8 cellular contexts compared by ENCODE assay signal in the genomic region with DNA sequence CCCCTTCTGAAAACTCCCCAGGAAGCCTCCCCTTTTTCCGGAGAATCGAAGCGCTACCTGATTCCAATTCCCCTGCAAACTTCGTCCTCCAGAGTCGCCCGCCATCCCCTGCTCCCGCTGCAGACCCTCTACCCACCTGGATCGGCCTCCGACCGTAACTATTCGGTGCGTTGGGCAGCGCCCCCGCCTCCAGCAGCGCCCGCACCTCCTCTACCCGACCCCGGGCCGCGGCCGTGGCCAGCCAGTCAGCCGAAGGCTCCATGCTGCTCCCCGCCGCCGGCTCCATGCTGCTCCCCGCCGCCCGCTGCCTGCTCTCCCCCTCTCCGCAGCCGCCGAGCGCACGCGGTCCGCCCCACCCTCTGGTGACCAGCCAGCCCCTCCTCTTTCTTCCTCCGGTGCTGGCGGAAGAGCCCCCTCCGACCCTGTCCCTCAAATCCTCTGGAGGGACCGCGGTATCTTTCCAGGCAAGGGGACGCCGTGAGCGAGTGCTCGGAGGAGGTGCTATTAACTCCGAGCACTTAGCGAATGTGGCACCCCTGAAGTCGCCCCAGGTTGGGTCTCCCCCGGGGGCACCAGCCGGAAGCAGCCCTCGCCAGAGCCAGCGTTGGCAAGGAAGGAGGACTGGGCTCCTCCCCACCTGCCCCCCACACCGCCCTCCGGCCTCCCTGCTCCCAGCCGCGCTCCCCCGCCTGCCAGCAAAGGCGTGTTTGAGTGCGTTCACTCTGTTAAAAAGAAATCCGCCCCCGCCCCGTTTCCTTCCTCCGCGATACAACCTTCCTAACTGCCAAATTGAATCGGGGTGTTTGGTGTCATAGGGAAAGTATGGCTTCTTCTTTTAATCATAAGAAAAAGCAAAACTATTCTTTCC. TPM values are rescaled to one million over a fixed set of nuclear protein-coding genes. Genes with fewer than 3 reads are reported as not detected.
DNase-seq lines count a peak whose midpoint lies in the region; ATAC-seq and TF ChIP-seq lines count a peak whose summit lies in the region.

No MANE protein-coding gene starts in this region.

- no peak overlapping the region for H3K27ac ChIP-seq in skeletal muscle tissue (ENCODE audit: low read depth, low read length)

- no peak for TF ChIP-seq CTCF in AG04449 (IDR thresholded peaks at IDR 0.05; ENCODE audit: insufficient read depth, low read length, missing control alignments)

- H3K36me3 Mint-ChIP-seq in activated naive CD8-positive, alpha-beta T cell treated with anti-CD3 and anti-CD28 coated beads, Interleukin-2, amount 10 ng/mL, durations not matched to agents 7 days and 5 days = peaks cover 11% of the 10 kb centered on the region

- ATAC-seq in GM18867 (IDR thresholded peaks at IDR 0.05; ENCODE audit: unreplicated experiment) (peak; percentile 59), HG03066 (IDR thresholded peaks at IDR 0.05; ENCODE audit: low read depth, unreplicated experiment) (peak; percentile 54)
- ATAC-seq in activated naive CD8-positive, alpha-beta T cell treated with anti-CD3 and anti-CD28 coated beads, Interleukin-2, amount 10 ng/mL, durations not matched to agents 7 days and 5 days (ENCODE audit: low read depth) = peak; percentile 84

- H3K27me3 ChIP-seq in skeletal muscle tissue (ENCODE audit: control insufficient read depth in 3 of 3, insufficient read depth in 3 of 3, low read length in 3 of 3) = peaks cover 82 to 92% (median 84%) of the 10 kb centered on the region in 3 donors

- H3K9me3 ChIP-seq in skeletal muscle tissue (ENCODE audit: control insufficient read depth in 3 of 3, low read length in 3 of 3) = no peaks in the 10 kb centered on the region

- no peaks in the 10 kb centered on the region for H3K36me3 ChIP-seq in skeletal muscle tissue (ENCODE audit: control insufficient read depth in 3 of 3, insufficient read depth in 3 of 3, low read length in 3 of 3)

- H3K4me3 ChIP-seq in AG04449 (ENCODE audit: low read depth, low read length) (peak overlapping the region; percentile 68), iPS-11a (ENCODE audit: low read depth, low read length) (peak overlapping the region; percentile 38), skeletal muscle tissue (ENCODE audit: low read length in 3 of 3) (peak overlapping the region; percentile 33 to 55 (median 52))

- H3K4me1 Mint-ChIP-seq in activated naive CD8-positive, alpha-beta T cell treated with anti-CD3 and anti-CD28 coated beads, Interleukin-2, amount 10 ng/mL, durations not matched to agents 7 days and 5 days = peaks cover 29% of the 10 kb centered on the region

- H3K4me1 ChIP-seq in skeletal muscle tissue (ENCODE audit: control insufficient read depth in 3 of 3, insufficient read depth in 3 of 3, low read length in 3 of 3) = peaks cover 13 to 19% (median 14%) of the 10 kb centered on the region in 3 donors

- no peak for DNase-seq in AG04449 (ENCODE audit: low read depth, low spot score)
- DNase-seq in NCI-H526 treated with DMSO at 0.1 percent for 48 hours (lab: John Stamatoyannopoulos, UW) = peak; percentile 88
- DNase-seq in activated naive CD8-positive, alpha-beta T cell treated with anti-CD3 and anti-CD28 coated beads, Interleukin-2, amount 10 ng/mL, durations not matched to agents 7 days and 5 days = peak; percentile 70
- DNase-seq in SKM-1 (lab: John Stamatoyannopoulos, UW; ENCODE audit: unreplicated experiment) = no peak

- peak overlapping the region; percentile 92 for H3K4me3 Mint-ChIP-seq in activated naive CD8-positive, alpha-beta T cell treated with anti-CD3 and anti-CD28 coated beads, Interleukin-2, amount 10 ng/mL, durations not matched to agents 7 days and 5 days

- H3K9ac ChIP-seq in skeletal muscle tissue (ENCODE audit: low read depth in 1 of 3, low read length in 3 of 3) = no peak overlapping the region

- H3K9me3 Mint-ChIP-seq in activated naive CD8-positive, alpha-beta T cell treated with anti-CD3 and anti-CD28 coated beads, Interleukin-2, amount 10 ng/mL, durations not matched to agents 7 days and 5 days = peaks cover 5% of the 10 kb centered on the region

- peaks cover 94% of the 10 kb centered on the region for H3K27me3 Mint-ChIP-seq in activated naive CD8-positive, alpha-beta T cell treated with anti-CD3 and anti-CD28 coated beads, Interleukin-2, amount 10 ng/mL, durations not matched to agents 7 days and 5 days

- CTCF ChIA-PET in AG04449 (lab: Yijun Ruan, JAX) = interaction anchor here (0.9 to 1.4 kb wide), 2 partner anchors 10 to 33 kb away, joined by 3 to 4 read pairs; no protein-coding TSS in a partner anchor

- peak overlapping the region; percentile 55 for H3K27ac Mint-ChIP-seq in activated naive CD8-positive, alpha-beta T cell treated with anti-CD3 and anti-CD28 coated beads, Interleukin-2, amount 10 ng/mL, durations not matched to agents 7 days and 5 days

- POLR2A ChIA-PET in AG04449 (lab: Yijun Ruan, JAX) = no interaction called here
- POLR2A ChIA-PET in activated naive CD8-positive, alpha-beta T cell treated with anti-CD3 and anti-CD28 coated beads, Interleukin-2, amount 10 ng/mL, durations not matched to agents 7 days and 5 days (lab: Charles Lee) = no interaction called here

RNA-seq across cellular contexts. Expression of a gene that starts 19.4 kb away (rescaled TPM):
- 10 to 100 TPM; 19.3 to 20.4 TPM for total RNA-seq in activated naive CD8-positive, alpha-beta T cell treated with anti-CD3 and anti-CD28 coated beads, Interleukin-2, amount 10 ng/mL, durations not matched to agents 7 days and 5 days
- not detected for total RNA-seq in skeletal muscle tissue

RNA-seq across cellular contexts. Expression of a gene that starts 19.8 kb away (rescaled TPM):
- total RNA-seq in activated naive CD8-positive, alpha-beta T cell treated with anti-CD3 and anti-CD28 coated beads, Interleukin-2, amount 10 ng/mL, durations not matched to agents 7 days and 5 days = 1 to 10 TPM; 3.7 to 5.1 TPM
- 0.52 TPM for total RNA-seq in skeletal muscle tissue

RNA-seq across cellular contexts. Expression of a gene that starts 34.3 kb away (rescaled TPM):
- total RNA-seq in activated naive CD8-positive, alpha-beta T cell treated with anti-CD3 and anti-CD28 coated beads, Interleukin-2, amount 10 ng/mL, durations not matched to agents 7 days and 5 days = 1 to 10 TPM; 1.4 to 2.1 TPM
- total RNA-seq in skeletal muscle tissue = not detected

Comparison
In these comparisons a context has a peak if more than half of its experiments do, and no peak if none do; other contexts are left out.
1. DNase-seq: peak in NCI-H526 treated with DMSO at 0.1 percent for 48 hours (single experiment) and activated naive CD8-positive, alpha-beta T cell treated with anti-CD3 and anti-CD28 coated beads, Interleukin-2, amount 10 ng/mL, durations not matched to agents 7 days and 5 days (single experiment); none in AG04449 (single experiment) and SKM-1 (single experiment).
2. RNA of a gene that starts 19.4 kb away (total RNA-seq): 19.3 to 20.4 TPM in activated naive CD8-positive, alpha-beta T cell treated with anti-CD3 and anti-CD28 coated beads, Interleukin-2, amount 10 ng/mL, durations not matched to agents 7 days and 5 days; not detected in skeletal muscle tissue (single experiment); every median in the first group is over 10 times any median in the second.
3. Peak in every context shown above with its lines, with median percentiles within 50 percentile points of each other: H3K4me3 ChIP-seq and ATAC-seq.